Comparison of ENCODE assay signal across 8 cellular contexts in genomic region chr10:133357293-133358151, GRCh38. TPM values are rescaled to one million over a fixed set of nuclear protein-coding genes. Genes with fewer than 3 reads are reported as not detected.
A peak's percentile ranks its signal among the peaks of the same experiment; 100 is the strongest.
DNase-seq lines count a peak whose midpoint lies in the region; ATAC-seq and TF ChIP-seq lines count a peak whose summit lies in the region.

TSS of gene FUOM (minus strand) at chr10:133358019. CDS start at chr10:133358007, 12 bp downstream.

- H3K4me3 Mint-ChIP-seq in CD4-positive, alpha-beta T cell: peak within 1 kb of the TSS; percentile 83

- intact Hi-C loops in CD4-positive, alpha-beta T cell (cut with DNase I, micrococcal nuclease): loop anchor here (1.0 to 2.0 kb wide), 4 partner anchors 15 to 48 kb away; partner anchors contain the start of genes CALY (in 2 of the 2) and MTG1 (in 1 of the 2)
- intact Hi-C loops in T-helper 2 cell treated with Interferon-gamma antibody and Interleukin-4, amounts not matched to agents 100 ng/mL and 5 ng/mL, for 36 hours (cut with micrococcal nuclease): loop anchor here (1.0 kb wide), 3 partner anchors 21 to 48 kb away; partner anchors contain the start of gene MTG1

- peaks cover 12% of the 10 kb centered on the region for H3K36me3 Mint-ChIP-seq in CD4-positive, alpha-beta T cell (ENCODE audit: low read depth)

- no peaks in the 10 kb centered on the region for H3K4me1 Mint-ChIP-seq in CD4-positive, alpha-beta T cell (ENCODE audit: low read depth)

- peak within 1 kb of the TSS; percentile 53 for H3K27ac Mint-ChIP-seq in CD4-positive, alpha-beta T cell

- no peaks in the 10 kb centered on the region for H3K9me3 Mint-ChIP-seq in CD4-positive, alpha-beta T cell

- CTCF ChIA-PET in CD4-positive, alpha-beta T cell (lab: Charles Lee): interaction anchor here (1.4 to 3.4 kb wide), 2 partner anchors 28 to 49 kb away, joined by 3 to 12 read pairs; no protein-coding TSS in a partner anchor

- no peak for TF ChIP-seq CTCF in CD4-positive, alpha-beta T cell (IDR thresholded peaks at IDR 0.05)

- peak; percentile 91 for ATAC-seq in CD4-positive, alpha-beta T cell (ENCODE audit: poor library complexity)
- ATAC-seq in GM19351 (IDR thresholded peaks at IDR 0.05; ENCODE audit: unreplicated experiment) (peak; percentile 77), HG03521 (IDR thresholded peaks at IDR 0.05; ENCODE audit: unreplicated experiment) (peak; percentile 66)

- POLR2A ChIA-PET in CD4-positive, alpha-beta T cell (lab: Charles Lee): interaction anchor here (0.7 to 1.8 kb wide), 5 partner anchors 16 to 93 kb away, joined by 3 to 8 read pairs (median 3); partner anchors contain the start of genes CALY and ECHS1

- no peaks in the 10 kb centered on the region for H3K27me3 Mint-ChIP-seq in CD4-positive, alpha-beta T cell

- H3K9me3 ChIP-seq in CD4-positive, alpha-beta T cell (ENCODE audit: control insufficient read depth, low read length): no peaks in the 10 kb centered on the region

- peak within 1 kb of the TSS; percentile 29 for H3K27ac ChIP-seq in CD4-positive, alpha-beta T cell (ENCODE audit: low read depth, low read length)

- H3K27me3 ChIP-seq in CD4-positive, alpha-beta T cell (ENCODE audit: control insufficient read depth, insufficient read depth, low read length): no peaks in the 10 kb centered on the region

- DNase-seq in CD4-positive, alpha-beta T cell: peak; percentile 51 to 74 (median 65)
- DNase-seq in astrocyte of the hippocampus (ENCODE audit: low read depth, low spot score) (peak; percentile 81), iPS-NIHi11 (ENCODE audit: low spot score) (peak; percentile 99), NCI-H1092 (lab: John Stamatoyannopoulos, UW) (no peak)
- DNase-seq in stimulated activated CD4-positive, alpha-beta T cell treated with anti-CD3 and anti-CD28 coated beads, Interleukin-12 subunit alpha, Interleukin-12 subunit beta, amount 100 ng/mL, for 4 hours: peak; percentile 70

RNA-seq across cellular contexts. Expression of gene FUOM, which starts in this region (rescaled TPM):
- 10 to 100 TPM; 10.3 to 11.7 TPM for total RNA-seq in CD4-positive, alpha-beta T cell
- total RNA-seq in T-helper 2 cell treated with Interferon-gamma antibody and Interleukin-4, amounts not matched to agents 100 ng/mL and 5 ng/mL, for 36 hours: 14.0 and 16.7 TPM in 2 replicates
